ENCODE assay signal across 18 cellular contexts in genomic region chr6:32882879-32883250, GRCh38. TPM values are rescaled to one million over a fixed set of nuclear protein-coding genes. Genes with fewer than 3 reads are reported as not detected.
DNase-seq lines count a peak whose midpoint lies in the region; TF ChIP-seq lines count a peak whose summit lies in the region.
"Had no signal": no experiment of that assay in that cellular context is flagged by ENCODE, and none has a peak within 500 bp of the region (broad histone marks: within the 10 kb centered on the region; RNA-seq: fewer than 3 reads in every experiment).

No MANE protein-coding gene starts in this region.

- H3K27ac ChIP-seq in osteoblast (ENCODE audit: low read depth, low read length): peak overlapping the region; percentile 80
- H3K27ac ChIP-seq: cardiac muscle cell, psoas muscle, WERI-Rb-1 had no signal

- no peak overlapping the region for H2AFZ ChIP-seq in osteoblast (ENCODE audit: low read length)

- no peaks in the 10 kb centered on the region for H3K79me2 ChIP-seq in osteoblast (ENCODE audit: insufficient read depth, low read length)

- H3K36me3 ChIP-seq in MG63 (no peaks in the 10 kb centered on the region), osteoblast (ENCODE audit: insufficient read depth, low read length) (no peaks in the 10 kb centered on the region)
- H3K36me3 ChIP-seq: cardiac muscle cell, WERI-Rb-1 had no signal

- DNase-seq in ELR (ENCODE audit: low read depth) (peak; percentile 83), MG63 (peak; percentile 76), choroid plexus epithelial cell (ENCODE audit: low read depth) (peak; percentile 30), osteoblast (ENCODE audit: insufficient read length, low spot score, missing footprints) (peak; percentile 92), NCI-H2196 (lab: John Stamatoyannopoulos, UW; ENCODE audit: unreplicated experiment) (no peak), NK-92 (lab: John Stamatoyannopoulos, UW; ENCODE audit: unreplicated experiment) (no peak), Kasumi-1 (lab: John Stamatoyannopoulos, UW) (no peak)
- DNase-seq: activated CD8-positive, alpha-beta memory T cell treated with anti-CD3 and anti-CD28 coated beads for 24 hours; CD4-positive, CD25-positive, alpha-beta regulatory T cell; DND-41; effector CD4-positive, alpha-beta T cell; H9; NCI-H2081; NCI-H82; psoas muscle; WERI-Rb-1 had no signal

- no peaks in the 10 kb centered on the region for H4K20me1 ChIP-seq in osteoblast (ENCODE audit: insufficient read depth, low read length)

- TF ChIP-seq CTCF in choroid plexus epithelial cell (conservative IDR thresholded peaks at IDR 0.05; ENCODE audit: low read depth, low read length) (no peak), osteoblast (IDR thresholded peaks at IDR 0.05; ENCODE audit: extremely low read depth, low read depth, low read length) (no peak)

- H3K27me3 ChIP-seq in MG63 (no peaks in the 10 kb centered on the region), osteoblast (ENCODE audit: insufficient read depth, low read length) (peaks cover 12% of the 10 kb centered on the region)
- H3K27me3 ChIP-seq: cardiac muscle cell had no signal

- H3K4me3 ChIP-seq in MG63 (no peak overlapping the region), choroid plexus epithelial cell (ENCODE audit: low read depth, low read length) (no peak overlapping the region), osteoblast (ENCODE audit: insufficient read depth, low read length) (no peak overlapping the region)
- H3K4me3 ChIP-seq: cardiac muscle cell, lung, psoas muscle had no signal

- H3K9me3 ChIP-seq in MG63 (no peaks in the 10 kb centered on the region), osteoblast (ENCODE audit: low read depth, low read length) (no peaks in the 10 kb centered on the region)
- H3K9me3 ChIP-seq: psoas muscle had no signal

- H3K4me2 ChIP-seq in osteoblast (ENCODE audit: insufficient read depth, low read length): no peak overlapping the region

- peaks cover 38% of the 10 kb centered on the region for H3K4me1 ChIP-seq in osteoblast (ENCODE audit: insufficient read depth, low read length)
- H3K4me1 ChIP-seq: psoas muscle had no signal

RNA-seq across cellular contexts. Expression of gene PSMB9, which starts 28.9 kb away (rescaled TPM):
- 96.5 and 106 TPM in 2 replicates for total RNA-seq in MG63 (2014; rRNA removed; shearing (Covaris generic); ENCODE audit: low replicate concordance)
- 20.3 and 29.8 TPM in 2 replicates for total RNA-seq in osteoblast

RNA-seq across cellular contexts. Expression of gene TAP1, which starts 29.4 kb away (rescaled TPM):
- 84.9 and 115 TPM in 2 replicates for total RNA-seq in MG63 (2014; rRNA removed; shearing (Covaris generic); ENCODE audit: low replicate concordance)
- total RNA-seq in osteoblast: 42.3 and 43.6 TPM in 2 replicates

RNA-seq across cellular contexts. Expression of gene PSMB8, which starts 39.0 kb away (rescaled TPM):
- 164 and 166 TPM in 2 replicates for total RNA-seq in MG63 (2014; rRNA removed; shearing (Covaris generic); ENCODE audit: low replicate concordance)
- 67.3 and 83.4 TPM in 2 replicates for total RNA-seq in osteoblast

RNA-seq across cellular contexts. Expression of gene TAP2, which starts 44.3 kb away (rescaled TPM):
- 87.2 and 112 TPM in 2 replicates for total RNA-seq in MG63 (2014; rRNA removed; shearing (Covaris generic); ENCODE audit: low replicate concordance)
- 12.4 and 20.6 TPM in 2 replicates for total RNA-seq in osteoblast

RNA-seq across cellular contexts. Expression of gene HLA-DMB, which starts 58.0 kb away (rescaled TPM):
- 0.76 and 0.79 TPM in 2 replicates for total RNA-seq in MG63 (2014; rRNA removed; shearing (Covaris generic); ENCODE audit: low replicate concordance)
- total RNA-seq in osteoblast: 2.2 and 8.3 TPM in 2 replicates
- total RNA-seq: cardiac muscle cell had no signal

Comparison
In these comparisons a context has a peak if more than half of its experiments do, and no peak if none do; other contexts are left out.
1. DNase-seq: peak in ELR (single experiment), MG63 (single experiment), choroid plexus epithelial cell (single experiment) and osteoblast (single experiment); none in NCI-H2196 (single experiment), NK-92 (single experiment) and Kasumi-1 (0 of 2).